13 cellular contexts compared by ENCODE assay signal in genomic region chr12:109581334-109581691, GRCh38. TPM values are rescaled to one million over a fixed set of nuclear protein-coding genes. Genes with fewer than 3 reads are reported as not detected.
DNase-seq lines count a peak whose midpoint lies in the region; ATAC-seq and TF ChIP-seq lines count a peak whose summit lies in the region.
"Had no signal": no experiment of that assay in that cellular context is flagged by ENCODE, and none has a peak within 500 bp of the region (broad histone marks: within the 10 kb centered on the region; RNA-seq: fewer than 3 reads in every experiment).

No MANE protein-coding gene starts in this region.

- TF ChIP-seq POLR2A in right lobe of liver (IDR thresholded peaks at IDR 0.05) = no peak

- peaks cover 10% of the 10 kb centered on the region for H3K4me1 ChIP-seq in RWPE2 (ENCODE audit: insufficient read depth, poor library complexity, severe bottlenecking)
- H3K4me1 ChIP-seq in right lobe of liver = peaks cover 0 to 58% (median 28%) of the 10 kb centered on the region in 4 donors
- no peaks in the 10 kb centered on the region for H3K4me1 ChIP-seq in thymus (ENCODE audit: control insufficient read depth, insufficient read depth, low read length)

- H3K36me3 ChIP-seq in RWPE2 (ENCODE audit: low read depth) (peaks cover 83% of the 10 kb centered on the region), right lobe of liver (peaks cover 0 to 43% (median 7%) of the 10 kb centered on the region in 4 donors), thymus (ENCODE audit: control insufficient read depth, insufficient read depth) (peaks cover 7% of the 10 kb centered on the region)

- ATAC-seq in RWPE2 (ENCODE audit: low read depth) (no peak), right lobe of liver (no peak), HG03280 (IDR thresholded peaks at IDR 0.05; ENCODE audit: unreplicated experiment) (no peak)

- H3K27me3 ChIP-seq in RWPE2 (ENCODE audit: insufficient read depth, poor library complexity, severe bottlenecking) (no peaks in the 10 kb centered on the region), right lobe of liver (no peaks in the 10 kb centered on the region), thymus (ENCODE audit: control insufficient read depth, insufficient read depth) (no peaks in the 10 kb centered on the region)
- H3K27me3 ChIP-seq: MG63 had no signal

- DNase-seq in RWPE2 (ENCODE audit: low spot score) (no peak), epithelial cell of prostate (ENCODE audit: low read depth, low spot score) (no peak), right lobe of liver (no peak), superior temporal gyrus (ENCODE audit: extremely low spot score) (no peak)
- no peak for DNase-seq in activated CD4-positive, alpha-beta T cell treated with anti-CD3 and anti-CD28 coated beads for 48 hours
- DNase-seq: CD4-positive, alpha-beta T cell; NCI-H1092; NCI-H146; NCI-H2227 treated with DMSO at 0.1 percent for 48 hours; Right ventricle myocardium superior had no signal

- H3K27ac ChIP-seq in RWPE2 (ENCODE audit: poor library complexity, severe bottlenecking) = peak overlapping the region; percentile 70
- H3K27ac ChIP-seq in epithelial cell of prostate = peak overlapping the region; percentile 79
- H3K27ac ChIP-seq in right lobe of liver = peak overlapping the region; percentile 40 to 96 (median 76)
- peak overlapping the region; percentile 12 for H3K27ac ChIP-seq in thymus (ENCODE audit: low read depth)

- WGBS in right lobe of liver (ENCODE audit: insufficient coverage, low coverage, low lambda C conversion rate, missing lambda C conversion rate) = 33% methylated on average over 1 of the region's 18 CpGs
- WGBS in thymus = 93% methylated on average over 18 of the region's 18 CpGs

- H3K9me3 ChIP-seq in RWPE2 (ENCODE audit: severe bottlenecking) (no peaks in the 10 kb centered on the region), right lobe of liver (no peaks in the 10 kb centered on the region), thymus (ENCODE audit: control insufficient read depth) (no peaks in the 10 kb centered on the region)
- H3K9me3 ChIP-seq: MG63 had no signal

- intact Hi-C loops in right lobe of liver (cut with DNase I) = no loop called here

- no peak for TF ChIP-seq CTCF in RWPE2 (IDR thresholded peaks at IDR 0.05; ENCODE audit: poor library complexity, severe bottlenecking)
- no peak for TF ChIP-seq CTCF in right lobe of liver (IDR thresholded peaks at IDR 0.05)

- no peak overlapping the region for H3K4me3 ChIP-seq in RWPE2 (ENCODE audit: severe bottlenecking)
- H3K4me3 ChIP-seq in right lobe of liver = no peak overlapping the region
- no peak overlapping the region for H3K4me3 ChIP-seq in thymus (ENCODE audit: low read length)
- H3K4me3 ChIP-seq: MG63 had no signal

RNA-seq across cellular contexts. Expression of gene MVK, which starts 7.7 kb away (rescaled TPM):
- total RNA-seq in right lobe of liver = 10 to 100 TPM; 14.2 to 60.0 (median 37.6) TPM
- polyA plus RNA-seq in thymus = 10.4 TPM

RNA-seq across cellular contexts. Expression of gene MMAB, which starts 8.0 kb away (rescaled TPM):
- total RNA-seq in right lobe of liver = 10 to 100 TPM; 42.6 to 99.8 (median 65.2) TPM
- 28.7 TPM for polyA plus RNA-seq in thymus

Comparison
In these comparisons a context has a peak if more than half of its experiments do, and no peak if none do; other contexts are left out.
1. H3K27ac ChIP-seq: peak in every context shown above with its lines; median percentile 79 in epithelial cell of prostate; 76 in right lobe of liver; 70 in RWPE2; 12 in thymus.